8 cellular contexts compared by ENCODE assay signal in genomic region chr15:85646538-85647091, GRCh38.
DNase-seq lines count a peak whose midpoint lies in the region; ATAC-seq lines count a peak whose summit lies in the region.

No MANE protein-coding gene starts in this region.

- H3K4me3 Mint-ChIP-seq in activated T-cell treated with anti-CD3 and anti-CD28 coated beads, Interleukin-2, amount 50 U/mL, for 24 hours = peak overlapping the region; percentile 2

- DNase-seq in activated naive CD4-positive, alpha-beta T cell treated with Interleukin-2 at 50 U/mL for 16 hours = peak; percentile 49
- no peak for DNase-seq in activated naive CD4-positive, alpha-beta T cell treated with anti-CD3 and anti-CD28 coated beads, Interleukin-2, amount 50 U/mL, for 16 hours
- no peak for DNase-seq in activated T-cell treated with anti-CD3 and anti-CD28 coated beads, Interleukin-2, amount 50 U/mL, for 24 hours
- DNase-seq in myocyte (ENCODE audit: low read depth) (peak; percentile 70), NCI-H748 (lab: John Stamatoyannopoulos, UW; ENCODE audit: unreplicated experiment) (no peak), NCI-H2171 (lab: John Stamatoyannopoulos, UW) (no peak), NCI-H345 (lab: John Stamatoyannopoulos, UW) (no peak)

- H3K36me3 Mint-ChIP-seq in activated T-cell treated with anti-CD3 and anti-CD28 coated beads, Interleukin-2, amount 50 U/mL, for 24 hours (ENCODE audit: low read depth) = peaks cover 69% of the 10 kb centered on the region

- H3K27me3 Mint-ChIP-seq in activated T-cell treated with anti-CD3 and anti-CD28 coated beads, Interleukin-2, amount 50 U/mL, for 24 hours = no peaks in the 10 kb centered on the region

- peak; percentile 79 for ATAC-seq in HG02938 (IDR thresholded peaks at IDR 0.05; ENCODE audit: unreplicated experiment)

- peaks cover 73% of the 10 kb centered on the region for H3K4me1 Mint-ChIP-seq in activated T-cell treated with anti-CD3 and anti-CD28 coated beads, Interleukin-2, amount 50 U/mL, for 24 hours (ENCODE audit: low read depth)

- peak overlapping the region; percentile 92 for H3K27ac Mint-ChIP-seq in activated T-cell treated with anti-CD3 and anti-CD28 coated beads, Interleukin-2, amount 50 U/mL, for 24 hours

- H3K9me3 Mint-ChIP-seq in activated T-cell treated with anti-CD3 and anti-CD28 coated beads, Interleukin-2, amount 50 U/mL, for 24 hours = peaks cover 3% of the 10 kb centered on the region

Comparison
In these comparisons a context has a peak if more than half of its experiments do, and no peak if none do; other contexts are left out.
1. DNase-seq: peak in activated naive CD4-positive, alpha-beta T cell treated with Interleukin-2 at 50 U/mL for 16 hours (single experiment) and myocyte (single experiment); none in activated naive CD4-positive, alpha-beta T cell treated with anti-CD3 and anti-CD28 coated beads, Interleukin-2, amount 50 U/mL, for 16 hours (single experiment), activated T-cell treated with anti-CD3 and anti-CD28 coated beads, Interleukin-2, amount 50 U/mL, for 24 hours (single experiment), NCI-H748 (single experiment), NCI-H2171 (single experiment) and NCI-H345 (single experiment).